1 cellular context compared by ENCODE assay signal in genomic region chr16:46895399-46896313, GRCh38.
A peak's percentile ranks its signal among the peaks of the same experiment; 100 is the strongest.
TF ChIP-seq lines count a peak whose summit lies in the region.

No MANE protein-coding gene starts in this region.

TF ChIP-seq in HepG2, 621 proteins besides CTCF, POLR2A, EP300 and RAD21 (continued from another document and continues in another):
- peak; percentile 96 for TF ChIP-seq SKIL (CRISPR knock-in tag; IDR thresholded peaks at IDR 0.05; ENCODE audit: borderline replicate concordance)
- peak; percentile 79 for TF ChIP-seq FOSL2 (CRISPR knock-in tag; IDR thresholded peaks at IDR 0.05)
- no peak for TF ChIP-seq HNRNPK (IDR thresholded peaks at IDR 0.05; ENCODE audit: low read depth, low read length, poor library complexity, severe bottlenecking)
- TF ChIP-seq ZNF616 (CRISPR knock-in tag; IDR thresholded peaks at IDR 0.05; ENCODE audit: low read depth): 0 out of 2 replicates have a peak, but pooled peaks have one; percentile 33
- peak; percentile 51 for TF ChIP-seq ZFX (CRISPR knock-in tag; IDR thresholded peaks at IDR 0.05; ENCODE audit: low read depth)
- TF ChIP-seq HINFP (CRISPR knock-in tag; IDR thresholded peaks at IDR 0.05; ENCODE audit: low read depth): no peak
- peak; percentile 99 for TF ChIP-seq MED1 (CRISPR knock-in tag; IDR thresholded peaks at IDR 0.05)
- TF ChIP-seq PCBP1 (IDR thresholded peaks at IDR 0.05; ENCODE audit: borderline replicate concordance, low read depth, low read length): no peak
- peak; percentile 34; the same call in 1 of the 2 replicates for TF ChIP-seq STAG1 (CRISPR knock-in tag; IDR thresholded peaks at IDR 0.05)
- TF ChIP-seq ZNF552 (CRISPR knock-in tag; IDR thresholded peaks at IDR 0.05; ENCODE audit: borderline replicate concordance): peak; percentile 24; the same call in 1 of the 2 replicates
- no peak for TF ChIP-seq DDIT3 (CRISPR knock-in tag; IDR thresholded peaks at IDR 0.05)
- 0 out of 2 replicates have a peak, but pooled peaks have one; percentile 47 for TF ChIP-seq ZC3H13 (CRISPR knock-in tag; IDR thresholded peaks at IDR 0.05)
- TF ChIP-seq PITX1 (CRISPR knock-in tag; IDR thresholded peaks at IDR 0.05): peak; percentile 100
- TF ChIP-seq ZNF441 (CRISPR knock-in tag; IDR thresholded peaks at IDR 0.05; ENCODE audit: borderline replicate concordance): peak; percentile 78; the same call in 1 of the 2 replicates
- TF ChIP-seq, protein P1, sequence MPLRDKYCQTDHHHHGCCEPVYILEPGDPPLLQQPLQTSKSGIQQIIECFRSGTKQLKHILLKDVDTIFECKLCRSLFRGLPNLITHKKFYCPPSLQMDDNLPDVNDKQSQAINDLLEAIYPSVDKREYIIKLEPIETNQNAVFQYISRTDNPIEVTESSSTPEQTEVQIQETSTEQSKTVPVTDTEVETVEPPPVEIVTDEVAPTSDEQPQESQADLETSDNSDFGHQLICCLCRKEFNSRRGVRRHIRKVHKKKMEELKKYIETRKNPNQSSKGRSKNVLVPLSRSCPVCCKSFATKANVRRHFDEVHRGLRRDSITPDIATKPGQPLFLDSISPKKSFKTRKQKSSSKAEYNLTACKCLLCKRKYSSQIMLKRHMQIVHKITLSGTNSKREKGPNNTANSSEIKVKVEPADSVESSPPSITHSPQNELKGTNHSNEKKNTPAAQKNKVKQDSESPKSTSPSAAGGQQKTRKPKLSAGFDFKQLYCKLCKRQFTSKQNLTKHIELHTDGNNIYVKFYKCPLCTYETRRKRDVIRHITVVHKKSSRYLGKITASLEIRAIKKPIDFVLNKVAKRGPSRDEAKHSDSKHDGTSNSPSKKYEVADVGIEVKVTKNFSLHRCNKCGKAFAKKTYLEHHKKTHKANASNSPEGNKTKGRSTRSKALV (CRISPR knock-in tag; IDR thresholded peaks at IDR 0.05): peak; percentile 80
- no peak for TF ChIP-seq HNRNPL (IDR thresholded peaks at IDR 0.05; ENCODE audit: low read depth, low read length)
- TF ChIP-seq MYNN (CRISPR knock-in tag; IDR thresholded peaks at IDR 0.05; ENCODE audit: low read depth): no peak
- TF ChIP-seq, protein P2, sequence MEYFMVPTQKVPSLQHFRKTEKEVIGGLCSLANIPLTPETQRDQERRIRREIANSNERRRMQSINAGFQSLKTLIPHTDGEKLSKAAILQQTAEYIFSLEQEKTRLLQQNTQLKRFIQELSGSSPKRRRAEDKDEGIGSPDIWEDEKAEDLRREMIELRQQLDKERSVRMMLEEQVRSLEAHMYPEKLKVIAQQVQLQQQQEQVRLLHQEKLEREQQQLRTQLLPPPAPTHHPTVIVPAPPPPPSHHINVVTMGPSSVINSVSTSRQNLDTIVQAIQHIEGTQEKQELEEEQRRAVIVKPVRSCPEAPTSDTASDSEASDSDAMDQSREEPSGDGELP (IDR thresholded peaks at IDR 0.05; ENCODE audit: borderline replicate concordance, low read depth): peak; percentile 92
- 0 out of 2 replicates have a peak, but pooled peaks have one; percentile 71 for TF ChIP-seq ZNF337 (CRISPR knock-in tag; IDR thresholded peaks at IDR 0.05; ENCODE audit: borderline replicate concordance, low read depth)
- TF ChIP-seq TGIF2 (CRISPR knock-in tag; IDR thresholded peaks at IDR 0.05): peak; percentile 75; the same call in 1 of the 2 replicates
- TF ChIP-seq, protein P3, sequence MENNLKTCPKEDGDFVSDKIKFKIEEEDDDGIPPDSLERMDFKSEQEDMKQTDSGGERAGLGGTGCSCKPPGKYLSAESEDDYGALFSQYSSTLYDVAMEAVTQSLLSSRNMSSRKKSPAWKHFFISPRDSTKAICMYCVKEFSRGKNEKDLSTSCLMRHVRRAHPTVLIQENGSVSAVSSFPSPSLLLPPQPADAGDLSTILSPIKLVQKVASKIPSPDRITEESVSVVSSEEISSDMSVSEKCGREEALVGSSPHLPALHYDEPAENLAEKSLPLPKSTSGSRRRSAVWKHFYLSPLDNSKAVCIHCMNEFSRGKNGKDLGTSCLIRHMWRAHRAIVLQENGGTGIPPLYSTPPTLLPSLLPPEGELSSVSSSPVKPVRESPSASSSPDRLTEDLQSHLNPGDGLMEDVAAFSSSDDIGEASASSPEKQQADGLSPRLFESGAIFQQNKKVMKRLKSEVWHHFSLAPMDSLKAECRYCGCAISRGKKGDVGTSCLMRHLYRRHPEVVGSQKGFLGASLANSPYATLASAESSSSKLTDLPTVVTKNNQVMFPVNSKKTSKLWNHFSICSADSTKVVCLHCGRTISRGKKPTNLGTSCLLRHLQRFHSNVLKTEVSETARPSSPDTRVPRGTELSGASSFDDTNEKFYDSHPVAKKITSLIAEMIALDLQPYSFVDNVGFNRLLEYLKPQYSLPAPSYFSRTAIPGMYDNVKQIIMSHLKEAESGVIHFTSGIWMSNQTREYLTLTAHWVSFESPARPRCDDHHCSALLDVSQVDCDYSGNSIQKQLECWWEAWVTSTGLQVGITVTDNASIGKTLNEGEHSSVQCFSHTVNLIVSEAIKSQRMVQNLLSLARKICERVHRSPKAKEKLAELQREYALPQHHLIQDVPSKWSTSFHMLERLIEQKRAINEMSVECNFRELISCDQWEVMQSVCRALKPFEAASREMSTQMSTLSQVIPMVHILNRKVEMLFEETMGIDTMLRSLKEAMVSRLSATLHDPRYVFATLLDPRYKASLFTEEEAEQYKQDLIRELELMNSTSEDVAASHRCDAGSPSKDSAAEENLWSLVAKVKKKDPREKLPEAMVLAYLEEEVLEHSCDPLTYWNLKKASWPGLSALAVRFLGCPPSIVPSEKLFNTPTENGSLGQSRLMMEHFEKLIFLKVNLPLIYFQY (CRISPR knock-in tag; IDR thresholded peaks at IDR 0.05; ENCODE audit: borderline replicate concordance): peak; percentile 98
- TF ChIP-seq KLF16 (CRISPR knock-in tag; IDR thresholded peaks at IDR 0.05): peak in 1 of 2 experiments; percentile 69; a peak in 1 of 4 replicates
- no peak for TF ChIP-seq KDM2A (CRISPR knock-in tag; IDR thresholded peaks at IDR 0.05; ENCODE audit: borderline replicate concordance, low read depth)
- TF ChIP-seq TBX3 (IDR thresholded peaks at IDR 0.05; ENCODE audit: borderline replicate concordance): peak; percentile 77; the same call in 1 of the 2 replicates
- TF ChIP-seq NCOA5 (CRISPR knock-in tag; IDR thresholded peaks at IDR 0.05): no peak
- peak; percentile 99 for TF ChIP-seq ZNF18 (CRISPR knock-in tag; IDR thresholded peaks at IDR 0.05; ENCODE audit: insufficient replicate concordance)
- TF ChIP-seq ESRRA (CRISPR knock-in tag; IDR thresholded peaks at IDR 0.05; ENCODE audit: low read depth): peak; percentile 97
- TF ChIP-seq, protein P4, sequence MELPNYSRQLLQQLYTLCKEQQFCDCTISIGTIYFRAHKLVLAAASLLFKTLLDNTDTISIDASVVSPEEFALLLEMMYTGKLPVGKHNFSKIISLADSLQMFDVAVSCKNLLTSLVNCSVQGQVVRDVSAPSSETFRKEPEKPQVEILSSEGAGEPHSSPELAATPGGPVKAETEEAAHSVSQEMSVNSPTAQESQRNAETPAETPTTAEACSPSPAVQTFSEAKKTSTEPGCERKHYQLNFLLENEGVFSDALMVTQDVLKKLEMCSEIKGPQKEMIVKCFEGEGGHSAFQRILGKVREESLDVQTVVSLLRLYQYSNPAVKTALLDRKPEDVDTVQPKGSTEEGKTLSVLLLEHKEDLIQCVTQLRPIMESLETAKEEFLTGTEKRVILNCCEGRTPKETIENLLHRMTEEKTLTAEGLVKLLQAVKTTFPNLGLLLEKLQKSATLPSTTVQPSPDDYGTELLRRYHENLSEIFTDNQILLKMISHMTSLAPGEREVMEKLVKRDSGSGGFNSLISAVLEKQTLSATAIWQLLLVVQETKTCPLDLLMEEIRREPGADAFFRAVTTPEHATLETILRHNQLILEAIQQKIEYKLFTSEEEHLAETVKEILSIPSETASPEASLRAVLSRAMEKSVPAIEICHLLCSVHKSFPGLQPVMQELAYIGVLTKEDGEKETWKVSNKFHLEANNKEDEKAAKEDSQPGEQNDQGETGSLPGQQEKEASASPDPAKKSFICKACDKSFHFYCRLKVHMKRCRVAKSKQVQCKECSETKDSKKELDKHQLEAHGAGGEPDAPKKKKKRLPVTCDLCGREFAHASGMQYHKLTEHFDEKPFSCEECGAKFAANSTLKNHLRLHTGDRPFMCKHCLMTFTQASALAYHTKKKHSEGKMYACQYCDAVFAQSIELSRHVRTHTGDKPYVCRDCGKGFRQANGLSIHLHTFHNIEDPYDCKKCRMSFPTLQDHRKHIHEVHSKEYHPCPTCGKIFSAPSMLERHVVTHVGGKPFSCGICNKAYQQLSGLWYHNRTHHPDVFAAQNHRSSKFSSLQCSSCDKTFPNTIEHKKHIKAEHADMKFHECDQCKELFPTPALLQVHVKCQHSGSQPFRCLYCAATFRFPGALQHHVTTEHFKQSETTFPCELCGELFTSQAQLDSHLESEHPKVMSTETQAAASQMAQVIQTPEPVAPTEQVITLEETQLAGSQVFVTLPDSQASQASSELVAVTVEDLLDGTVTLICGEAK (IDR thresholded peaks at IDR 0.05): no peak
- TF ChIP-seq, protein P4 (CRISPR knock-in tag; IDR thresholded peaks at IDR 0.05): peak; percentile 62; the same call in 1 of the 2 replicates
- TF ChIP-seq RARA (CRISPR knock-in tag; IDR thresholded peaks at IDR 0.05): peak; percentile 99
- peak; percentile 87; the same call in 1 of the 2 replicates for TF ChIP-seq NKX3-1 (CRISPR knock-in tag; IDR thresholded peaks at IDR 0.05)
- TF ChIP-seq HMGA1 (CRISPR knock-in tag; conservative IDR thresholded peaks at IDR 0.05): no peak
- no peak for TF ChIP-seq CSRNP2 (CRISPR knock-in tag; conservative IDR thresholded peaks at IDR 0.05; ENCODE audit: low read depth)
- peak; percentile 47; the same call in 1 of the 2 replicates for TF ChIP-seq ZNF792 (CRISPR knock-in tag; IDR thresholded peaks at IDR 0.05)
